23 cellular contexts compared by ENCODE assay signal in genomic region chr2:233173115-233173514, GRCh38.
"Had no signal": no experiment of that assay in that cellular context is flagged by ENCODE, and none has a peak within 500 bp of the region (broad histone marks: within the 10 kb centered on the region; RNA-seq: fewer than 3 reads in every experiment).

No MANE protein-coding gene starts in this region.

- H3K27me3 Mint-ChIP-seq: activated CD4-positive, alpha-beta memory T cell treated with anti-CD3 and anti-CD28 coated beads, Interleukin-2, amount 10 ng/mL, durations not matched to agents 7 days and 5 days; activated CD4-positive, alpha-beta T cell treated with anti-CD3 and anti-CD28 coated beads for 36 hours; activated naive CD4-positive, alpha-beta T cell treated with anti-CD3 and anti-CD28 coated beads, Interleukin-2, amount 50 U/mL, for 24 hours; central memory CD8-positive, alpha-beta T cell; IgD-negative memory B cell; T-helper 17 cell had no signal

- ATAC-seq: activated CD4-positive, alpha-beta T cell treated with anti-CD3 and anti-CD28 coated beads for 36 hours; T-helper 17 cell had no signal

- H3K4me3 Mint-ChIP-seq: activated CD4-positive, alpha-beta memory T cell treated with anti-CD3 and anti-CD28 coated beads, Interleukin-2, amount 10 ng/mL, durations not matched to agents 7 days and 5 days; activated CD4-positive, alpha-beta T cell treated with anti-CD3 and anti-CD28 coated beads for 36 hours; activated naive CD4-positive, alpha-beta T cell treated with anti-CD3 and anti-CD28 coated beads, Interleukin-2, amount 50 U/mL, for 24 hours; central memory CD8-positive, alpha-beta T cell; IgD-negative memory B cell; T-helper 17 cell had no signal

- H3K9me3 Mint-ChIP-seq: activated CD4-positive, alpha-beta memory T cell treated with anti-CD3 and anti-CD28 coated beads, Interleukin-2, amount 10 ng/mL, durations not matched to agents 7 days and 5 days; activated naive CD4-positive, alpha-beta T cell treated with anti-CD3 and anti-CD28 coated beads, Interleukin-2, amount 50 U/mL, for 24 hours; central memory CD8-positive, alpha-beta T cell; IgD-negative memory B cell had no signal

- DNase-seq: activated CD4-positive, alpha-beta memory T cell treated with anti-CD3 and anti-CD28 coated beads, Interleukin-2, amount 10 ng/mL, durations not matched to agents 7 days and 5 days; activated CD4-positive, alpha-beta T cell treated with anti-CD3 and anti-CD28 coated beads for 36 hours; activated CD4-positive, alpha-beta T cell treated with anti-CD3 and anti-CD28 coated beads, Interleukin-2, amount 50 U/mL, for 1 hour; activated CD8-positive, alpha-beta memory T cell treated with anti-CD3 and anti-CD28 coated beads, Interleukin-2, amount 50 U/mL, for 48 hours; activated effector memory CD4-positive, alpha-beta T cell treated with Interleukin-2 at 50 U/mL for 16 hours; activated naive CD4-positive, alpha-beta T cell; activated T-cell treated with anti-CD3 and anti-CD28 coated beads, Interleukin-2, amount 50 U/mL, for 1 hour; aorta; KG1; NCI-H1092; NCI-H1417 treated with DMSO at 0.1 percent for 48 hours; NCI-H1694; NCI-H2029; NCI-H510A treated with DMSO at 0.1 percent for 48 hours; NCI-H69; NK-92 treated with Interleukin-12 subunit alpha and Interleukin-12 subunit beta, amount 100 ng/mL, for 24 hours; SHP77; T-helper 17 cell; T-helper 9 cell; WERI-Rb-1 had no signal

- H3K27ac Mint-ChIP-seq: activated CD4-positive, alpha-beta memory T cell treated with anti-CD3 and anti-CD28 coated beads, Interleukin-2, amount 10 ng/mL, durations not matched to agents 7 days and 5 days; activated CD4-positive, alpha-beta T cell treated with anti-CD3 and anti-CD28 coated beads for 36 hours; activated naive CD4-positive, alpha-beta T cell treated with anti-CD3 and anti-CD28 coated beads, Interleukin-2, amount 50 U/mL, for 24 hours had no signal

- H3K4me1 Mint-ChIP-seq: activated CD4-positive, alpha-beta T cell treated with anti-CD3 and anti-CD28 coated beads for 36 hours; activated naive CD4-positive, alpha-beta T cell treated with anti-CD3 and anti-CD28 coated beads, Interleukin-2, amount 50 U/mL, for 24 hours had no signal
